In the genomic region with DNA sequence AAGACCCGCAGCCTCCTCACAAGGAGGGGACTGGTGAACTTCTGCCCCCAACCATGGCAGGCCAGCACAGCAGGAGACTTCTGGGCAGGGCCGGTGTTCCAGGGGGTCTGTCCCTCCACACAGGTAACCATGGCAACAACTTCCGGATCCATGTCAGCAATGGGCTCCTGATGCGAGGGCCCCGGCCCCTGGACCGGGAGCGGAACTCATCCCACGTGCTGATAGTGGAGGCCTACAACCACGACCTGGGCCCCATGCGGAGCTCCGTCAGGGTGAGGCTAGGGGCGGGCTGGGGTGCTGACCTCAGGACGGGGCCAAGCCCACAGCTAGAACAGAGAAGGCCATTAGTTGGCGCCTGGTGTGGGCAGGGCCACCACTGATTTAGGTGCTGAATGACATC, we compare ENCODE assay signal across 1 cellular context.
TF ChIP-seq lines count a peak whose summit lies in the region.

No MANE protein-coding gene starts in this region.

TF ChIP-seq in HepG2, 621 proteins besides CTCF, POLR2A, EP300 and RAD21:
- TF ChIP-seq PHF20 (CRISPR knock-in tag; IDR thresholded peaks at IDR 0.05) (no peak), ZNF709 (CRISPR knock-in tag; IDR thresholded peaks at IDR 0.05) (no peak), RFX1 (IDR thresholded peaks at IDR 0.05) (peak; percentile 25; the same call in 1 of the 2 replicates)
